ENCODE assay signal across 8 cellular contexts in genomic region chr22:30435674-30436126, GRCh38. TPM values are rescaled to one million over a fixed set of nuclear protein-coding genes. Genes with fewer than 3 reads are reported as not detected.
A peak's percentile ranks its signal among the peaks of the same experiment; 100 is the strongest.
DNase-seq lines count a peak whose midpoint lies in the region; ATAC-seq and TF ChIP-seq lines count a peak whose summit lies in the region.

No MANE protein-coding gene starts in this region.

- H3K27me3 ChIP-seq in Caco-2 (replicated peaks; ENCODE audit: control insufficient read depth, insufficient read depth, low read length) = no peaks in the 10 kb centered on the region

- H3K4me3 Mint-ChIP-seq in Caco-2 (ENCODE audit: unreplicated experiment) = no peak overlapping the region

- 0 out of 2 replicates have a peak, but pooled peaks cover 4% of the 10 kb centered on the region for H3K9me3 ChIP-seq in Caco-2

- no peaks in the 10 kb centered on the region for H3K36me3 ChIP-seq in Caco-2 (ENCODE audit: control insufficient read depth, insufficient read depth, low read length)

- DNase-seq in Caco-2 = no peak
- DNase-seq in activated naive CD4-positive, alpha-beta T cell treated with anti-CD3 and anti-CD28 coated beads, Interleukin-2, amount 50 U/mL, for 16 hours = peak; percentile 77
- no peak for DNase-seq in sciatic nerve (ENCODE audit: low spot score)
- DNase-seq in KBM-7 = no peak
- DNase-seq in hepatic stellate cell (ENCODE audit: low spot score) = no peak
- DNase-seq in AG08395 (ENCODE audit: low spot score) = no peak
- no peak for DNase-seq in NCI-H2196 treated with DMSO at 0.1 percent for 48 hours (lab: John Stamatoyannopoulos, UW; ENCODE audit: unreplicated experiment)

- ATAC-seq in sciatic nerve = peak; percentile 60

- in situ Hi-C loops in KBM-7 (cut with MboI; ENCODE audit: low pct_unique_long_range_greater_than_20kb, low sequenced_read_pairs) = no loop called here

- H3K9me3 Mint-ChIP-seq in Caco-2 (ENCODE audit: unreplicated experiment) = no peaks in the 10 kb centered on the region

- H3K4me1 ChIP-seq in Caco-2 = peaks cover 13% of the 10 kb centered on the region

- no peaks in the 10 kb centered on the region for H3K27me3 Mint-ChIP-seq in Caco-2 (ENCODE audit: insufficient read depth, unreplicated experiment)

- POLR2A ChIA-PET in Caco-2 (lab: Charles Lee) = no interaction called here

- H3K36me3 Mint-ChIP-seq in Caco-2 (ENCODE audit: insufficient read depth, unreplicated experiment) = no peaks in the 10 kb centered on the region

- peaks cover 14% of the 10 kb centered on the region for H3K4me1 Mint-ChIP-seq in Caco-2 (ENCODE audit: low read depth, unreplicated experiment)

- peak overlapping the region; percentile 56 for H3K27ac Mint-ChIP-seq in Caco-2 (ENCODE audit: unreplicated experiment)

- TF ChIP-seq CTCF in Caco-2 (IDR thresholded peaks at IDR 0.05; ENCODE audit: insufficient read depth in 1 of 2, low read depth in 1 of 2, low read length in 1 of 2, severe bottlenecking in 1 of 2, unreplicated experiment in 1 of 2) = no peak

- intact Hi-C loops in Caco-2 (cut with micrococcal nuclease; ENCODE audit: unreplicated experiment) (no loop called here), sciatic nerve (cut with DNase I) (no loop called here)

- peak; percentile 62 for TF ChIP-seq POLR2A in Raji (IDR thresholded peaks at IDR 0.05; ENCODE audit: insufficient read depth, low read depth, low read length)

- BruUV-seq in Caco-2 (replicated peaks; lab: Mats Ljungman, UMichigan) = no TSS peak

- CTCF ChIA-PET in Caco-2 (lab: Charles Lee) = no interaction called here

- H3K4me3 ChIP-seq in Caco-2 (ENCODE audit: low read depth, low read length) = no peak overlapping the region

RNA-seq across cellular contexts. Expression of gene MTFP1, which starts 10.1 kb away (rescaled TPM):
- total RNA-seq in Caco-2 (2022) (20.6 and 23.0 TPM in 2 replicates), sciatic nerve (3.6 TPM)

RNA-seq across cellular contexts. Expression of gene SEC14L3, which starts 36.1 kb away (rescaled TPM):
- not detected in 2 replicates for total RNA-seq in Caco-2 (2022)
- not detected for total RNA-seq in sciatic nerve

RNA-seq across cellular contexts. Expression of gene SEC14L2, which starts 38.9 kb away (rescaled TPM):
- total RNA-seq in Caco-2 (2022) (9.4 and 11.0 TPM in 2 replicates), sciatic nerve (20.8 TPM)

RNA-seq across cellular contexts. Expression of gene RNF215, which starts 48.5 kb away (rescaled TPM):
- total RNA-seq in Caco-2 (2022) (12.8 and 14.2 TPM in 2 replicates), sciatic nerve (25.5 TPM)
